Comparison of ENCODE assay signal across 29 cellular contexts in the genomic region with DNA sequence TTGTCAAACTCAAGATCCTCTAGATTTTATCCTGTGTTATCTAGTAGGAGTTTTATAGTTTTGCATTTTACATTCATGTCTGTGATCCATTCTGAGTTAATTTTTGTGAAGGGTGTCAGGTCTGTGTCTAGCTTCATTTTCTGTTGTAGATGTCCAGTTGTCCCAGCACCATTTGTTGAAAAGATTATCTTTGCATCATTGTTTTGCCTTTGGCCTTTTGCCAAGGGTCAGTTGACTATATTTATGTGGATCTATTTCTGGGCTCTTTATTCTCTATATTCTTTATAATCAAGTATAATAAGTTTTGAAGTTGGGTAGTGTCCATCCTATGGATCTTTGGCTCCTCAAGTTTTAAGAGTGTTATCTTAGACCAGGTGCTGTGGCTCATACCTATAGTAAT.
"Had no signal": no experiment of that assay in that cellular context is flagged by ENCODE, and none has a peak within 500 bp of the region (broad histone marks: within the 10 kb centered on the region; RNA-seq: fewer than 3 reads in every experiment).

No MANE protein-coding gene starts in this region.

- DNase-seq: activated CD4-positive, alpha-beta T cell treated with anti-CD3 and anti-CD28 coated beads, Interleukin-2, amount 10 ng/mL, durations not matched to agents 24 days and 14 days; activated CD4-positive, alpha-beta T cell treated with anti-CD3 and anti-CD28 coated beads, Interleukin-2, amount 50 U/mL, for 4 hours; activated CD8-positive, alpha-beta T cell treated with anti-CD3 and anti-CD28 coated beads for 36 hours; activated gamma-delta T cell treated with Interleukin-2 at 50 U/mL for 16 hours; activated naive CD4-positive, alpha-beta T cell treated with anti-CD3 and anti-CD28 coated beads, Interleukin-2, amount 10 ng/mL, durations not matched to agents 7 days and 5 days; activated T-cell treated with anti-CD3 and anti-CD28 coated beads, Interleukin-2, amount 50 U/mL, for 1 hour; adrenal gland; body of pancreas; MM.1S; MV-4-11; NCI-H1092; NCI-H1436 treated with DMSO at 0.1 percent for 48 hours; NCI-H187 treated with DMSO at 0.1 percent for 48 hours; NCI-H2081; NCI-H2171 treated with DMSO at 0.1 percent for 48 hours; NCI-H2227 treated with DMSO at 0.1 percent for 48 hours; NCI-H446; NCI-H526 treated with DMSO at 0.1 percent for 48 hours; NCI-H774; SHP77; SJCRH30; T1000; WERI-Rb-1 had no signal

- H3K36me3 ChIP-seq: adrenal gland, breast epithelium had no signal

- H3K27me3 ChIP-seq: adrenal gland, body of pancreas, breast epithelium, SJCRH30 had no signal

- H3K27me3 Mint-ChIP-seq: activated CD4-positive, alpha-beta T cell treated with anti-CD3 and anti-CD28 coated beads, Interleukin-2, amount 10 ng/mL, durations not matched to agents 24 days and 14 days; activated CD8-positive, alpha-beta T cell treated with anti-CD3 and anti-CD28 coated beads for 36 hours; activated naive CD4-positive, alpha-beta T cell treated with anti-CD3 and anti-CD28 coated beads, Interleukin-2, amount 10 ng/mL, durations not matched to agents 7 days and 5 days had no signal

- H3K4me3 ChIP-seq: adrenal gland, body of pancreas, breast epithelium, SJCRH30, SK-N-MC had no signal

- H3K9ac ChIP-seq: KMS-11 had no signal

- H3K9me3 ChIP-seq: adrenal gland, body of pancreas had no signal

- H3K27ac Mint-ChIP-seq: activated CD4-positive, alpha-beta T cell treated with anti-CD3 and anti-CD28 coated beads, Interleukin-2, amount 10 ng/mL, durations not matched to agents 24 days and 14 days; activated CD8-positive, alpha-beta T cell treated with anti-CD3 and anti-CD28 coated beads for 36 hours; activated naive CD4-positive, alpha-beta T cell treated with anti-CD3 and anti-CD28 coated beads, Interleukin-2, amount 10 ng/mL, durations not matched to agents 7 days and 5 days; activated T-helper 1 cell treated with anti-CD3 and anti-CD28 coated beads, Interleukin-12 subunit alpha, Interleukin-12 subunit beta, Interleukin-2, Interleukin-4 antibody, amounts not matched to agents 30 ng/mL and 10 ng/mL and 1 ng/mL, durations not matched to agents 14 hours and 24 hours and 36 hours had no signal

- ATAC-seq: activated CD8-positive, alpha-beta T cell treated with anti-CD3 and anti-CD28 coated beads for 36 hours; body of pancreas; Panc1 had no signal

- H3K4me2 ChIP-seq: KMS-11 had no signal

- H3K4me3 Mint-ChIP-seq: activated CD4-positive, alpha-beta T cell treated with anti-CD3 and anti-CD28 coated beads, Interleukin-2, amount 10 ng/mL, durations not matched to agents 24 days and 14 days; activated CD8-positive, alpha-beta T cell treated with anti-CD3 and anti-CD28 coated beads for 36 hours; activated naive CD4-positive, alpha-beta T cell treated with anti-CD3 and anti-CD28 coated beads, Interleukin-2, amount 10 ng/mL, durations not matched to agents 7 days and 5 days; activated T-helper 1 cell treated with anti-CD3 and anti-CD28 coated beads, Interleukin-12 subunit alpha, Interleukin-12 subunit beta, Interleukin-2, Interleukin-4 antibody, amounts not matched to agents 30 ng/mL and 10 ng/mL and 1 ng/mL, durations not matched to agents 14 hours and 24 hours and 36 hours had no signal

- H3K27ac ChIP-seq: adrenal gland, body of pancreas, KMS-11, SJCRH30, SK-N-MC, WERI-Rb-1 had no signal

- H3K4me1 ChIP-seq: adrenal gland, breast epithelium had no signal

- FAIRE-seq: astrocyte had no signal
